ENCODE assay signal across 8 cellular contexts in genomic region chr18:35756506-35757117, GRCh38.
DNase-seq lines count a peak whose midpoint lies in the region; ATAC-seq and TF ChIP-seq lines count a peak whose summit lies in the region.

No MANE protein-coding gene starts in this region.

- ATAC-seq in HG03060 (IDR thresholded peaks at IDR 0.05; ENCODE audit: low read depth, unreplicated experiment) (peak; percentile 55), HG03521 (IDR thresholded peaks at IDR 0.05; ENCODE audit: unreplicated experiment) (no peak)

- TF ChIP-seq CTCF in GM10248 (IDR thresholded peaks at IDR 0.05; ENCODE audit: control extremely low read depth, extremely low read depth, low read depth, missing control alignments), result peak; percentile 71

- POLR2A ChIA-PET in GM10248 (lab: Yijun Ruan, JAX), result no interaction called here

- CTCF ChIA-PET in GM10248 (lab: Yijun Ruan, JAX), result interaction anchor here (0.6 to 6.3 kb wide), 35 partner anchors 11 to 529 kb away, joined by 3 to 64 read pairs (median 4); partner anchors contain the start of genes RMP24 and RPRD1A

- DNase-seq in GM10248 (ENCODE audit: extremely low spot score) (peak; percentile 69), NCI-H345 treated with DMSO at 0.1 percent for 48 hours (lab: John Stamatoyannopoulos, UW; ENCODE audit: unreplicated experiment) (peak; percentile 83), ecto neural progenitor cell (ENCODE audit: low spot score) (peak; percentile 62), lung microvascular endothelial cell (ENCODE audit: low read depth in 2 of 2) (peak; percentile 69 to 72)
- peak; percentile 51 to 60 for DNase-seq in activated CD4-positive, alpha-beta T cell treated with anti-CD3 and anti-CD28 coated beads for 4 hours
- peak; percentile 63 for DNase-seq in stimulated activated CD8-positive, alpha-beta memory T cell treated with anti-CD3 and anti-CD28 coated beads, Interleukin-4, amount 100 ng/mL, for 48 hours
